ENCODE assay signal across 8 cellular contexts in the genomic region with DNA sequence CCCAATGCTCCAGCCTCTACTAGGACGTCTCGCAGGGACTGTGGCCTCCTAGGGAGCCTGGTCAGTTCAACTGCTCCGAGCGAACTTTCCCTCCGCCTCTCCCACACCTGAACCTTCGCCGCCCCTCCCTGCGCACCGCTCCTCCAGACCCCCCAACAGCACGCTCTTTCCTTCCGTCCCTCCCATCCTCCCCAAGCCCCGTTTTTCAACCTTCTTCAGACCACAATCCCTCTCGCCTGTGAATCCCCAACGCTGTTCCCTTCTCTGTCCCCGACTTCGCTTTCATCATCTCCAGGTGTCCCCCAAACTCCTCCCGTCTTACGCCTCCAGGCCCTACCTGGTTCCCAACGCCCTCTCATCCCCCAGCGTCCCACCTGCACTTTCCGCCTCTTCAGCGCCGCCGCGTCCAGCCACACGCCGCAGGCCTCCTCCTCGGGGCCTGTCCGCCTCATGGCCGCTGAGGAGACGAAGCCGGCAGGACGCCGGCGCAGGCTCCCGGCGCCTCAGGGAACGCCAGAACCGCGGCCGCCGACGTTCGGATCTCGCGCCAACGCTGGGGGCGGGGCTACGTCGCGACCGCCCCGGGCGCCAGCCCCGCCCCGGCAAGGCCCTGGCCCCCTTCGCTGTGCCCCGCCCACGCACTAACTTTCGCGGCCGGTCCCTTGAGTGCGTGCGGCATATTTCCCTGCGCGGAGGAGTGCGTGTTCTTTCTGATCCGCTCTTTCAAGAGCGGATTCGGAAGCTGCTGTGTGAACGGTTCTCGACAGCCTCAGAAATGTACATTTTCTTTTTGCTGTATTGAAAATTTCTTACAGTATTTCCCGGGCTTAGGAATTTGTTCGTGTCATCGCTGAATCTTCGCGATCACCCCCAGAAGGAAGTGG. TPM values are rescaled to one million over a fixed set of nuclear protein-coding genes. Genes with fewer than 3 reads are reported as not detected.
DNase-seq lines count a peak whose midpoint lies in the region; ATAC-seq and TF ChIP-seq lines count a peak whose summit lies in the region.

Gene AUNIP (minus strand): TSS at position 552 of the 884 bp plus-strand sequence. CDS start 100 bp downstream, at position 452.

- peak within 1 kb of the TSS in 11 of 12 donors; percentile 29 to 90 (median 68) for H3K27ac ChIP-seq in heart left ventricle
- H3K27ac ChIP-seq in upper lobe of left lung, result peak within 1 kb of the TSS; percentile 68 to 84 (median 80)

- H3K27me3 Mint-ChIP-seq in activated naive CD8-positive, alpha-beta T cell treated with anti-CD3 and anti-CD28 coated beads, Interleukin-2, amount 50 U/mL, for 24 hours, result no peaks in the 10 kb centered on the region

- H3K36me3 ChIP-seq in heart left ventricle (peaks cover 0 to 9% (median 0%) of the 10 kb centered on the region in 9 donors), upper lobe of left lung (peaks cover 0 to 10% (median 2%) of the 10 kb centered on the region in 4 donors)

- peak; percentile 76 for ATAC-seq in HG02571 (IDR thresholded peaks at IDR 0.05; ENCODE audit: unreplicated experiment)
- ATAC-seq in activated naive CD8-positive, alpha-beta T cell treated with anti-CD3 and anti-CD28 coated beads, Interleukin-2, amount 50 U/mL, for 24 hours, result peak; percentile 93
- peak; percentile 91 to 98 (median 98) for ATAC-seq in heart left ventricle
- ATAC-seq in upper lobe of left lung (ENCODE audit: low FRiP score in 2 of 2), result peak; percentile 94 to 98

- TF ChIP-seq CTCF in heart left ventricle (IDR thresholded peaks at IDR 0.05) (no peak), upper lobe of left lung (IDR thresholded peaks at IDR 0.05) (no peak)

- H3K4me1 Mint-ChIP-seq in activated naive CD8-positive, alpha-beta T cell treated with anti-CD3 and anti-CD28 coated beads, Interleukin-2, amount 50 U/mL, for 24 hours, result peaks cover 23% of the 10 kb centered on the region

- H3K4me1 ChIP-seq in heart left ventricle (peaks cover 0 to 32% (median 8%) of the 10 kb centered on the region in 12 donors), upper lobe of left lung (peaks cover 20 to 27% (median 23%) of the 10 kb centered on the region in 4 donors)

- TF ChIP-seq POLR2A in heart left ventricle (IDR thresholded peaks at IDR 0.05) (peak in 1 of 2 donors; percentile 60), upper lobe of left lung (IDR thresholded peaks at IDR 0.05) (peak in 3 of 4 donors; percentile 52 to 80 (median 56))

- DNase-seq in GM04504 (ENCODE audit: low read depth) (peak; percentile 71), NCI-H1092 treated with DMSO at 0.1 percent for 48 hours (lab: John Stamatoyannopoulos, UW) (peak; percentile 79), SW 1271 (lab: John Stamatoyannopoulos, UW) (peak; percentile 51 to 83), heart left ventricle (peak; percentile 89 to 92 (median 90)), posterior cingulate gyrus (peak; percentile 58 to 97 (median 77)), upper lobe of left lung (peak; percentile 87 to 97)
- peak; percentile 95 for DNase-seq in activated naive CD8-positive, alpha-beta T cell treated with anti-CD3 and anti-CD28 coated beads, Interleukin-2, amount 50 U/mL, for 24 hours

- 2% methylated on average over 74 to 77 of the region's 77 CpGs for WGBS in heart left ventricle, 4 donors
- 2 to 4% methylated on average over 54 to 64 of the region's 77 CpGs for WGBS in upper lobe of left lung, 2 donors

- H3K4me3 ChIP-seq in heart left ventricle (peak within 1 kb of the TSS; percentile 3 to 68 (median 54)), upper lobe of left lung (peak within 1 kb of the TSS; percentile 12 to 64 (median 50))

- H3K9me3 Mint-ChIP-seq in activated naive CD8-positive, alpha-beta T cell treated with anti-CD3 and anti-CD28 coated beads, Interleukin-2, amount 50 U/mL, for 24 hours, result no peaks in the 10 kb centered on the region

- H3K27me3 ChIP-seq in heart left ventricle, result no peaks in the 10 kb centered on the region
- H3K27me3 ChIP-seq in upper lobe of left lung, result no peaks in the 10 kb centered on the region

- intact Hi-C loops in heart left ventricle (cut with DNase I), result no loop called here
- intact Hi-C loops in posterior cingulate gyrus (cut with DNase I), result no loop called here

- peak in 1 of 4 donors; percentile 7 for TF ChIP-seq EP300 in upper lobe of left lung (IDR thresholded peaks at IDR 0.05)

- peak within 1 kb of the TSS; percentile 95 for H3K27ac Mint-ChIP-seq in activated naive CD8-positive, alpha-beta T cell treated with anti-CD3 and anti-CD28 coated beads, Interleukin-2, amount 50 U/mL, for 24 hours

- H3K36me3 Mint-ChIP-seq in activated naive CD8-positive, alpha-beta T cell treated with anti-CD3 and anti-CD28 coated beads, Interleukin-2, amount 50 U/mL, for 24 hours (ENCODE audit: low read depth), result peaks cover 8% of the 10 kb centered on the region

- peak within 1 kb of the TSS; percentile 95 for H3K4me3 Mint-ChIP-seq in activated naive CD8-positive, alpha-beta T cell treated with anti-CD3 and anti-CD28 coated beads, Interleukin-2, amount 50 U/mL, for 24 hours

- H3K9me3 ChIP-seq in heart left ventricle (no peaks in the 10 kb centered on the region), upper lobe of left lung (no peaks in the 10 kb centered on the region)

RNA-seq across cellular contexts. Expression of gene AUNIP, which starts in this region (rescaled TPM):
- 1 to 10 TPM in 1 of 9 donors, under 1 TPM in 2, not detected in 6; 0.25 to 1.5 (median 0.27) TPM for total RNA-seq in heart left ventricle
- polyA plus RNA-seq in heart left ventricle, result under 1 TPM in 1 of 2 donors, not detected in 1; 0.19 TPM
- 1 to 10 TPM in 1 of 6 donors, under 1 TPM in 2, not detected in 3; 0.43 to 1.1 (median 0.74) TPM for total RNA-seq in upper lobe of left lung

Comparison
In these comparisons a context has a peak if more than half of its experiments do, and no peak if none do; other contexts are left out.
1. Peak in every context shown above with its lines: DNase-seq, ATAC-seq, H3K4me3 ChIP-seq and H3K27ac ChIP-seq.